Comparison of ENCODE assay signal across 23 cellular contexts in genomic region chr19:27890206-27890605, GRCh38.
DNase-seq lines count a peak whose midpoint lies in the region; ATAC-seq and TF ChIP-seq lines count a peak whose summit lies in the region.
"Had no signal": no experiment of that assay in that cellular context is flagged by ENCODE, and none has a peak within 500 bp of the region (broad histone marks: within the 10 kb centered on the region; RNA-seq: fewer than 3 reads in every experiment).

No MANE protein-coding gene starts in this region.

- H3K27me3 ChIP-seq in osteoblast (ENCODE audit: insufficient read depth, low read length) (no peaks in the 10 kb centered on the region), vagina (no peaks in the 10 kb centered on the region)
- no peaks in the 10 kb centered on the region for H3K27me3 ChIP-seq in CD8-positive, alpha-beta memory T cell (ENCODE audit: insufficient read depth, low read length, poor library complexity, severe bottlenecking)
- H3K27me3 ChIP-seq: BLaER1 treated with 17β-estradiol and CSF1 and Interleukin-3, amounts not matched to agents 10 nM and 100 nM had no signal

- peaks cover 5 to 24% (median 10%) of the 10 kb centered on the region in 5 donors for H3K9me3 Mint-ChIP-seq in CD8-positive, alpha-beta memory T cell

- H3K27me3 Mint-ChIP-seq in CD8-positive, alpha-beta memory T cell, result peaks cover 0 to 9% of the 10 kb centered on the region in 2 donors
- H3K27me3 Mint-ChIP-seq: B cell; CD4-positive, alpha-beta T cell had no signal

- no peak overlapping the region for H3K4me3 Mint-ChIP-seq in CD8-positive, alpha-beta memory T cell
- H3K4me3 Mint-ChIP-seq: B cell; CD4-positive, alpha-beta T cell; CD8-positive, alpha-beta T cell had no signal

- intact Hi-C loops in vagina (cut with DNase I), result no loop called here

- H3K27ac Mint-ChIP-seq in CD8-positive, alpha-beta memory T cell, result no peak overlapping the region
- H3K27ac Mint-ChIP-seq: B cell; CD4-positive, alpha-beta T cell; CD8-positive, alpha-beta T cell had no signal

- H3K9me3 ChIP-seq in HEK293 (ENCODE audit: control insufficient read depth, insufficient read depth, low read depth, low read length) (no peaks in the 10 kb centered on the region; the same call in none of the 2 replicates), osteoblast (ENCODE audit: low read depth, low read length) (peaks cover 2% of the 10 kb centered on the region), vagina (no peaks in the 10 kb centered on the region)
- H3K9me3 ChIP-seq in CD8-positive, alpha-beta memory T cell (ENCODE audit: low read length), result no peaks in the 10 kb centered on the region

- CTCF ChIA-PET in GM10248 (lab: Yijun Ruan, JAX), result interaction anchor here (0.9 to 1.0 kb wide), 2 partner anchors 9 to 84 kb away, joined by 3 read pairs; no protein-coding TSS in a partner anchor
- CTCF ChIA-PET in HEK293 (lab: Yijun Ruan, JAX), result interaction anchor here (1.9 kb wide), 1 partner anchor 76 kb away, joined by 5 read pairs; no protein-coding TSS in a partner anchor
- CTCF ChIA-PET in CD8-positive, alpha-beta memory T cell (lab: Charles Lee), result no interaction called here

- TF ChIP-seq CTCF in GM10248 (IDR thresholded peaks at IDR 0.05; ENCODE audit: control extremely low read depth, extremely low read depth, low read depth, missing control alignments) (no peak), HEK293 (tag by site-specific recombination; IDR thresholded peaks at IDR 0.05) (no peak), osteoblast (IDR thresholded peaks at IDR 0.05; ENCODE audit: extremely low read depth, low read depth, low read length) (no peak), vagina (IDR thresholded peaks at IDR 0.05) (no peak), coronary artery (IDR thresholded peaks at IDR 0.05) (no peak)

- H4K20me1 ChIP-seq in osteoblast (ENCODE audit: insufficient read depth, low read length), result no peaks in the 10 kb centered on the region
- H4K20me1 ChIP-seq: BLaER1 treated with 17β-estradiol and CSF1 and Interleukin-3, amounts not matched to agents 10 nM and 100 nM had no signal

- H3K4me3 ChIP-seq in HEK293 (ENCODE audit: low read depth, low read length) (no peak overlapping the region), osteoblast (ENCODE audit: insufficient read depth, low read length) (no peak overlapping the region), vagina (no peak overlapping the region), coronary artery (no peak overlapping the region)
- H3K4me3 ChIP-seq in CD8-positive, alpha-beta memory T cell (ENCODE audit: low read length), result no peak overlapping the region
- H3K4me3 ChIP-seq: A549; BLaER1 treated with 17β-estradiol and CSF1 and Interleukin-3, amounts not matched to agents 10 nM and 100 nM had no signal

- H2AFZ ChIP-seq in osteoblast (ENCODE audit: low read length), result no peak overlapping the region

- H3K27ac ChIP-seq in HEK293 (ENCODE audit: extremely low read depth, low read depth, low read length) (no peak overlapping the region), osteoblast (ENCODE audit: low read depth, low read length) (no peak overlapping the region), vagina (no peak overlapping the region), coronary artery (no peak overlapping the region)
- no peak overlapping the region for H3K27ac ChIP-seq in CD8-positive, alpha-beta memory T cell (ENCODE audit: low read depth, low read length)
- H3K27ac ChIP-seq: 22Rv1; A549; BLaER1 treated with 17β-estradiol and CSF1 and Interleukin-3, amounts not matched to agents 10 nM and 100 nM; C4-2B had no signal

- H3K36me3 ChIP-seq in HEK293 (ENCODE audit: control insufficient read depth in 2 of 2, insufficient read depth in 1 of 2, low read length in 2 of 2) (no peaks in the 10 kb centered on the region), osteoblast (ENCODE audit: insufficient read depth, low read length) (no peaks in the 10 kb centered on the region), vagina (no peaks in the 10 kb centered on the region)
- no peaks in the 10 kb centered on the region for H3K36me3 ChIP-seq in CD8-positive, alpha-beta memory T cell (ENCODE audit: insufficient read depth, low read length)
- H3K36me3 ChIP-seq: BLaER1 treated with 17β-estradiol and CSF1 and Interleukin-3, amounts not matched to agents 10 nM and 100 nM had no signal

- ATAC-seq in GM21619 (IDR thresholded peaks at IDR 0.05; ENCODE audit: unreplicated experiment), result no peak
- ATAC-seq: A549; CD8-positive, alpha-beta T cell had no signal

- H3K4me1 ChIP-seq in HEK293 (ENCODE audit: control insufficient read depth, insufficient read depth, low read length) (no peaks in the 10 kb centered on the region), osteoblast (ENCODE audit: insufficient read depth, low read length) (no peaks in the 10 kb centered on the region), vagina (no peaks in the 10 kb centered on the region)
- no peaks in the 10 kb centered on the region for H3K4me1 ChIP-seq in CD8-positive, alpha-beta memory T cell (ENCODE audit: insufficient read depth, low read length)
- H3K4me1 ChIP-seq: A549 had no signal

- no peak overlapping the region for H3K4me2 ChIP-seq in osteoblast (ENCODE audit: insufficient read depth, low read length)
- H3K4me2 ChIP-seq: A549; BLaER1 treated with 17β-estradiol and CSF1 and Interleukin-3, amounts not matched to agents 10 nM and 100 nM had no signal

- POLR2A ChIA-PET in GM10248 (lab: Yijun Ruan, JAX) (no interaction called here), HEK293 (lab: Yijun Ruan, JAX) (interaction anchor here (0.7 kb wide), 1 partner anchor 96 kb away, joined by 4 read pairs; no protein-coding TSS in a partner anchor)
- POLR2A ChIA-PET in CD8-positive, alpha-beta memory T cell (lab: Charles Lee), result no interaction called here

- no peaks in the 10 kb centered on the region for H3K36me3 Mint-ChIP-seq in CD8-positive, alpha-beta memory T cell
- H3K36me3 Mint-ChIP-seq: CD8-positive, alpha-beta T cell had no signal

- DNase-seq in GM10248 (ENCODE audit: extremely low spot score) (peak; percentile 3), osteoblast (ENCODE audit: insufficient read length, low spot score, missing footprints) (peak; percentile 43), vagina (ENCODE audit: extremely low spot score in 2 of 2) (peak; percentile 67 to 77), coronary artery (ENCODE audit: low spot score) (no peak)
- DNase-seq in CD8-positive, alpha-beta memory T cell, result no peak
- DNase-seq: AML-193; CD4-positive, alpha-beta T cell; CD8-positive, alpha-beta T cell; COR-L47; DMS 273 treated with DMSO at 0.1 percent for 48 hours; DMS153; DMS53; DMS79; DND-41; EL; GDM1 had no signal

- H3K79me2 ChIP-seq in osteoblast (ENCODE audit: insufficient read depth, low read length), result no peaks in the 10 kb centered on the region

- H3K4me1 Mint-ChIP-seq in CD8-positive, alpha-beta memory T cell, result no peaks in the 10 kb centered on the region
- H3K4me1 Mint-ChIP-seq: B cell had no signal

- no peak for TF ChIP-seq POLR2A in vagina (IDR thresholded peaks at IDR 0.05)

TF ChIP-seq in HEK293, 187 proteins besides CTCF, POLR2A, EP300 and RAD21:
- TF ChIP-seq ZNF600 (tag by site-specific recombination; IDR thresholded peaks at IDR 0.05), result no peak
- peak; percentile 44; the same call in 1 of the 2 replicates for TF ChIP-seq EGR2 (tag by site-specific recombination; IDR thresholded peaks at IDR 0.05; ENCODE audit: low read depth)
- peak; percentile 99 for TF ChIP-seq ZIC2 (tag by site-specific recombination; IDR thresholded peaks at IDR 0.05)

Comparison
In these comparisons a context has a peak if more than half of its experiments do, and no peak if none do; other contexts are left out.
1. DNase-seq: peak in GM10248 (single experiment), osteoblast (single experiment) and vagina (2 of 2); none in coronary artery (single experiment) and CD8-positive, alpha-beta memory T cell (0 of 5).